ENCODE assay signal across 8 cellular contexts in genomic region chr9:72952394-72952720, GRCh38. TPM values are rescaled to one million over a fixed set of nuclear protein-coding genes. Genes with fewer than 3 reads are reported as not detected.
A peak's percentile ranks its signal among the peaks of the same experiment; 100 is the strongest.
DNase-seq lines count a peak whose midpoint lies in the region; ATAC-seq and TF ChIP-seq lines count a peak whose summit lies in the region.

No MANE protein-coding gene starts in this region.

- no peak for DNase-seq in right atrium auricular region (ENCODE audit: low spot score)
- no peak for DNase-seq in left ventricle myocardium superior
- DNase-seq in fibroblast of lung (ENCODE audit: low read depth in 2 of 2): no peak
- no peak for DNase-seq in prostate gland (ENCODE audit: low spot score)
- DNase-seq in vagina (ENCODE audit: extremely low spot score in 2 of 2): no peak
- no peak for DNase-seq in activated T-helper 2 cell treated with anti-CD3 and anti-CD28 coated beads, Interferon-gamma antibody, Interleukin-2, Interleukin-4, amounts not matched to agents 10 μg/mL and 5 μg/mL and 100 μg/mL, durations not matched to agents 14 hours and 24 hours and 36 hours (ENCODE audit: low spot score)
- DNase-seq in NCI-H187 (lab: John Stamatoyannopoulos, UW): no peak

- H3K4me3 Mint-ChIP-seq in activated T-helper 2 cell treated with anti-CD3 and anti-CD28 coated beads, Interferon-gamma antibody, Interleukin-2, Interleukin-4, amounts not matched to agents 10 μg/mL and 5 μg/mL and 100 μg/mL, durations not matched to agents 14 hours and 24 hours and 36 hours (ENCODE audit: low read depth): no peak overlapping the region

- H3K27me3 Mint-ChIP-seq in activated T-helper 2 cell treated with anti-CD3 and anti-CD28 coated beads, Interferon-gamma antibody, Interleukin-2, Interleukin-4, amounts not matched to agents 10 μg/mL and 5 μg/mL and 100 μg/mL, durations not matched to agents 14 hours and 24 hours and 36 hours (ENCODE audit: low read depth): peaks cover 24% of the 10 kb centered on the region

- H3K79me2 ChIP-seq in fibroblast of lung (ENCODE audit: control insufficient read depth, insufficient read depth, low read length): no peaks in the 10 kb centered on the region

- intact Hi-C loops in left ventricle myocardium superior (cut with micrococcal nuclease) (no loop called here), prostate gland (cut with DNase I) (no loop called here), vagina (cut with DNase I) (no loop called here)
- intact Hi-C loops in activated T-helper 2 cell treated with anti-CD3 and anti-CD28 coated beads, Interferon-gamma antibody, Interleukin-2, Interleukin-4, amounts not matched to agents 10 μg/mL and 5 μg/mL and 100 μg/mL, durations not matched to agents 14 hours and 24 hours and 36 hours (cut with micrococcal nuclease): no loop called here

- peak overlapping the region; percentile 24 to 37 for H3K4me3 ChIP-seq in right atrium auricular region
- H3K4me3 ChIP-seq in fibroblast of lung (replicated peaks in 1 of 4; ENCODE audit: control extremely low read depth in 1 of 4, insufficient read depth in 1 of 4, low read depth in 3 of 4, low read length in 4 of 4): peak overlapping the region in 3 of 4 experiments; percentile 12 to 47 (median 24)
- H3K4me3 ChIP-seq in prostate gland: peak overlapping the region; percentile 7 to 11
- H3K4me3 ChIP-seq in vagina: peak overlapping the region; percentile 38 to 43

- H3K4me2 ChIP-seq in fibroblast of lung (ENCODE audit: extremely low read depth, insufficient read depth, low read length): peak overlapping the region; percentile 75

- H3K27ac ChIP-seq in right atrium auricular region (peak overlapping the region; percentile 52 to 62), fibroblast of lung (ENCODE audit: insufficient read depth, low read length) (no peak overlapping the region), prostate gland (peak overlapping the region; percentile 22 to 38), vagina (peak overlapping the region; percentile 75)

- H3K36me3 ChIP-seq in right atrium auricular region: no peaks in the 10 kb centered on the region
- H3K36me3 ChIP-seq in fibroblast of lung (ENCODE audit: control insufficient read depth, insufficient read depth, low read length): no peaks in the 10 kb centered on the region
- H3K36me3 ChIP-seq in prostate gland: no peaks in the 10 kb centered on the region
- H3K36me3 ChIP-seq in vagina: no peaks in the 10 kb centered on the region

- H3K4me1 ChIP-seq in right atrium auricular region (no peaks in the 10 kb centered on the region), fibroblast of lung (ENCODE audit: control insufficient read depth, extremely low read depth, insufficient read depth, low read length) (no peaks in the 10 kb centered on the region), prostate gland (replicated peaks) (no peaks in the 10 kb centered on the region), vagina (peaks cover 33% of the 10 kb centered on the region)

- 28% methylated on average over 4 of the region's 4 CpGs for WGBS in prostate gland

- H3K27me3 ChIP-seq in right atrium auricular region (no peaks in the 10 kb centered on the region), fibroblast of lung (ENCODE audit: control insufficient read depth, insufficient read depth, low read length) (no peaks in the 10 kb centered on the region), prostate gland (replicated peaks; ENCODE audit: insufficient read depth) (peaks cover 6% of the 10 kb centered on the region), vagina (no peaks in the 10 kb centered on the region)

- H2AFZ ChIP-seq in fibroblast of lung (ENCODE audit: low read length): no peak overlapping the region

- no peak overlapping the region for H3K27ac Mint-ChIP-seq in activated T-helper 2 cell treated with anti-CD3 and anti-CD28 coated beads, Interferon-gamma antibody, Interleukin-2, Interleukin-4, amounts not matched to agents 10 μg/mL and 5 μg/mL and 100 μg/mL, durations not matched to agents 14 hours and 24 hours and 36 hours

- no peaks in the 10 kb centered on the region for H3K36me3 Mint-ChIP-seq in activated T-helper 2 cell treated with anti-CD3 and anti-CD28 coated beads, Interferon-gamma antibody, Interleukin-2, Interleukin-4, amounts not matched to agents 10 μg/mL and 5 μg/mL and 100 μg/mL, durations not matched to agents 14 hours and 24 hours and 36 hours (ENCODE audit: low read depth)

- no peaks in the 10 kb centered on the region for H3K9me3 Mint-ChIP-seq in activated T-helper 2 cell treated with anti-CD3 and anti-CD28 coated beads, Interferon-gamma antibody, Interleukin-2, Interleukin-4, amounts not matched to agents 10 μg/mL and 5 μg/mL and 100 μg/mL, durations not matched to agents 14 hours and 24 hours and 36 hours

- H4K20me1 ChIP-seq in fibroblast of lung (ENCODE audit: control insufficient read depth, extremely low read depth, insufficient read depth, low read length): no peaks in the 10 kb centered on the region

- no peaks in the 10 kb centered on the region for H3K4me1 Mint-ChIP-seq in activated T-helper 2 cell treated with anti-CD3 and anti-CD28 coated beads, Interferon-gamma antibody, Interleukin-2, Interleukin-4, amounts not matched to agents 10 μg/mL and 5 μg/mL and 100 μg/mL, durations not matched to agents 14 hours and 24 hours and 36 hours (ENCODE audit: low read depth)

- no peak for ATAC-seq in left ventricle myocardium superior
- no peak for ATAC-seq in GM19328 (IDR thresholded peaks at IDR 0.05; ENCODE audit: unreplicated experiment)

- TF ChIP-seq POLR2A in prostate gland (IDR thresholded peaks at IDR 0.05): no peak
- no peak for TF ChIP-seq POLR2A in vagina (IDR thresholded peaks at IDR 0.05)

- H3K9me3 ChIP-seq in right atrium auricular region (no peaks in the 10 kb centered on the region), fibroblast of lung (ENCODE audit: control insufficient read depth, insufficient read depth, low read depth, low read length) (no peaks in the 10 kb centered on the region), prostate gland (no peaks in the 10 kb centered on the region), vagina (no peaks in the 10 kb centered on the region)

- no peak overlapping the region for H3K9ac ChIP-seq in fibroblast of lung (ENCODE audit: insufficient read depth, low read length)

- no peak for TF ChIP-seq CTCF in right atrium auricular region (IDR thresholded peaks at IDR 0.05)
- TF ChIP-seq CTCF in fibroblast of lung (conservative IDR thresholded peaks at IDR 0.05 in 1 of 2, IDR thresholded peaks at IDR 0.05 in 1 of 2; ENCODE audit: low read depth in 1 of 2, low read length in 2 of 2): no peak
- no peak for TF ChIP-seq CTCF in prostate gland (IDR thresholded peaks at IDR 0.05)
- no peak for TF ChIP-seq CTCF in vagina (IDR thresholded peaks at IDR 0.05)

RNA-seq across cellular contexts. Expression of gene ALDH1A1, which starts 0.5 kb away (rescaled TPM):
- total RNA-seq in right atrium auricular region: 10 to 100 TPM; 24.0 to 32.2 TPM
- 23.3 TPM for total RNA-seq in left ventricle myocardium superior
- total RNA-seq in fibroblast of lung: 45.2 and 46.1 TPM in 2 replicates
- 7.4 and 33.2 TPM in 2 replicates for polyA plus RNA-seq in fibroblast of lung
- 4.7 and 26.2 TPM in 2 replicates for polyA plus RNA-seq in fibroblast of lung (2012)
- polyA minus RNA-seq in fibroblast of lung (ENCODE audit: low replicate concordance): 3.0 TPM in 1 of 2 replicates, not detected in the other
- total RNA-seq in prostate gland: 100 to 1,000 TPM in 1 of 2 donors, 10 to 100 TPM in 1; 16.8 to 427 TPM
- total RNA-seq in vagina: 126 TPM
- total RNA-seq in activated T-helper 2 cell treated with anti-CD3 and anti-CD28 coated beads, Interferon-gamma antibody, Interleukin-2, Interleukin-4, amounts not matched to agents 10 μg/mL and 5 μg/mL and 100 μg/mL, durations not matched to agents 14 hours and 24 hours and 36 hours: not detected in 2 replicates

Comparison
In these comparisons a context has a peak if more than half of its experiments do, and no peak if none do; other contexts are left out.
1. RNA of gene ALDH1A1, which starts 0.5 kb away (total RNA-seq): 16.8 to 427 TPM in prostate gland, 126 TPM in vagina (single experiment), 45.2 to 46.1 TPM in fibroblast of lung, 24.0 to 32.2 TPM in right atrium auricular region and 23.3 TPM in left ventricle myocardium superior (single experiment); not detected in activated T-helper 2 cell treated with anti-CD3 and anti-CD28 coated beads, Interferon-gamma antibody, Interleukin-2, Interleukin-4, amounts not matched to agents 10 μg/mL and 5 μg/mL and 100 μg/mL, durations not matched to agents 14 hours and 24 hours and 36 hours; every median in the first group is over 10 times any median in the second.
2. Peak in every context shown above with its lines, with median percentiles within 50 percentile points of each other: H3K4me3 ChIP-seq.